1 cellular context compared by ENCODE assay signal in the genomic region with DNA sequence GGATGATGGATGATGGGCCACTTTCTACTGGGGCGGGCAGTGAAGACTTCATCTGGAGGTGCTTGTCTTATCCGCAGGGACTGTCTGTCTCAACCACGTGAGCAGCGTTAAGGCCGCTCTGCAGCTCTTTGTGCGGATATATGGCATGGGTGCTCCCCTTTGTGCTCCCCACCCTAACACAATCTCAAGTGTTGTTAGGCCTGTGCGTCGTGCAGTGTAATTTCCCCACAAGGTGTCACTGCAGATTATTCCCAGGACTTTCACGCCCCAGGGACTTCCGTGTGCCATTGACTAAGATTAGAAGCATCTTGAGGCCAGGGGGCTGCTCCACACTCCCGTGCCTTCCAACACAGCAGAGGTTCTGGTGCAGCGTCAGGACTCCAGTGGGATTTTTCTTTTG.
TF ChIP-seq lines count a peak whose summit lies in the region.

No MANE protein-coding gene starts in this region.

TF ChIP-seq in HCT116, 20 proteins besides CTCF, POLR2A, EP300 and RAD21 (continued from another document):
- TF ChIP-seq SIN3A (IDR thresholded peaks at IDR 0.05; ENCODE audit: low read depth) (no peak), ZFX (IDR thresholded peaks at IDR 0.05) (no peak), JUND (IDR thresholded peaks at IDR 0.05) (no peak)
